ENCODE assay signal across 20 cellular contexts in genomic region chr5:172405226-172405625, GRCh38.
"Had no signal": no experiment of that assay in that cellular context is flagged by ENCODE, and none has a peak within 500 bp of the region (broad histone marks: within the 10 kb centered on the region; RNA-seq: fewer than 3 reads in every experiment).

No MANE protein-coding gene starts in this region.

- H3K9me3 ChIP-seq: ascending aorta, lower lobe of right lung, prostate gland, right atrium auricular region, suprapubic skin had no signal

- H3K36me3 ChIP-seq: prostate gland had no signal

- H3K27me3 ChIP-seq: ascending aorta, right atrium auricular region, suprapubic skin had no signal

- ATAC-seq: activated T-cell treated with anti-CD3 and anti-CD28 coated beads, Interleukin-2, amount 50 U/mL, for 72 hours; left colon; lower lobe of right lung; stimulated activated naive CD8-positive, alpha-beta T cell treated with anti-CD3 and anti-CD28 coated beads, Interleukin-15, Interleukin-2, amounts not matched to agents 100 U/mL and 50 U/mL, for 24 hours; T-cell had no signal

- H3K4me3 ChIP-seq: ascending aorta, lower lobe of right lung, prostate gland, right atrium auricular region, skin epidermis, suprapubic skin had no signal

- H3K36me3 Mint-ChIP-seq: T-cell had no signal

- H3K27ac Mint-ChIP-seq: activated B cell treated with CpG ODN at 0.5 μM for 24 hours; activated naive CD4-positive, alpha-beta T cell treated with anti-CD3 and anti-CD28 coated beads, Interleukin-2, amount 50 U/mL, for 24 hours; activated T-cell treated with anti-CD3 and anti-CD28 coated beads, Interleukin-2, amount 50 U/mL, for 72 hours; dendritic cell treated with granulocyte-macrophage colony-stimulating factor and Interleukin-4, amounts not matched to agents 40 ng/mL and 50 ng/mL, for 4 days; mesothelial cell of epicardium; T-cell; type B pancreatic cell had no signal

- H3K27me3 Mint-ChIP-seq: activated naive CD4-positive, alpha-beta T cell treated with anti-CD3 and anti-CD28 coated beads, Interleukin-2, amount 50 U/mL, for 24 hours; type B pancreatic cell had no signal

- H3K27ac ChIP-seq: lower lobe of right lung, suprapubic skin had no signal

- H3K4me3 Mint-ChIP-seq: activated B cell treated with CpG ODN at 0.5 μM for 24 hours; activated naive CD4-positive, alpha-beta T cell treated with anti-CD3 and anti-CD28 coated beads, Interleukin-2, amount 50 U/mL, for 24 hours; activated T-cell treated with anti-CD3 and anti-CD28 coated beads, Interleukin-2, amount 50 U/mL, for 72 hours; dendritic cell treated with granulocyte-macrophage colony-stimulating factor and Interleukin-4, amounts not matched to agents 40 ng/mL and 50 ng/mL, for 4 days; mesothelial cell of epicardium; T-cell; type B pancreatic cell had no signal

- H3K9me3 Mint-ChIP-seq: activated naive CD4-positive, alpha-beta T cell treated with anti-CD3 and anti-CD28 coated beads, Interleukin-2, amount 50 U/mL, for 24 hours; activated T-cell treated with anti-CD3 and anti-CD28 coated beads, Interleukin-2, amount 50 U/mL, for 72 hours; dendritic cell treated with granulocyte-macrophage colony-stimulating factor and Interleukin-4, amounts not matched to agents 40 ng/mL and 50 ng/mL, for 4 days; mesothelial cell of epicardium; T-cell; type B pancreatic cell had no signal

- DNase-seq: activated B cell treated with CpG ODN at 0.5 μM for 24 hours; activated CD4-positive, alpha-beta T cell treated with anti-CD3 and anti-CD28 coated beads for 48 hours; activated CD8-positive, alpha-beta memory T cell treated with anti-CD3 and anti-CD28 coated beads for 24 hours; activated effector memory CD4-positive, alpha-beta T cell treated with anti-CD3 and anti-CD28 coated beads, Interleukin-2, amount 50 U/mL, for 16 hours; activated T-cell treated with anti-CD3 and anti-CD28 coated beads, Interleukin-2, amount 50 U/mL, for 72 hours; effector CD8-positive, alpha-beta T cell; hippocampal formation; left colon; lower lobe of right lung; stimulated activated naive CD8-positive, alpha-beta T cell treated with anti-CD3 and anti-CD28 coated beads, Interleukin-15, Interleukin-2, amounts not matched to agents 100 U/mL and 50 U/mL, for 24 hours; T-cell had no signal

- H3K4me1 Mint-ChIP-seq: activated B cell treated with CpG ODN at 0.5 μM for 24 hours; activated naive CD4-positive, alpha-beta T cell treated with anti-CD3 and anti-CD28 coated beads, Interleukin-2, amount 50 U/mL, for 24 hours; T-cell had no signal
